19 cellular contexts compared by ENCODE assay signal in the genomic region with DNA sequence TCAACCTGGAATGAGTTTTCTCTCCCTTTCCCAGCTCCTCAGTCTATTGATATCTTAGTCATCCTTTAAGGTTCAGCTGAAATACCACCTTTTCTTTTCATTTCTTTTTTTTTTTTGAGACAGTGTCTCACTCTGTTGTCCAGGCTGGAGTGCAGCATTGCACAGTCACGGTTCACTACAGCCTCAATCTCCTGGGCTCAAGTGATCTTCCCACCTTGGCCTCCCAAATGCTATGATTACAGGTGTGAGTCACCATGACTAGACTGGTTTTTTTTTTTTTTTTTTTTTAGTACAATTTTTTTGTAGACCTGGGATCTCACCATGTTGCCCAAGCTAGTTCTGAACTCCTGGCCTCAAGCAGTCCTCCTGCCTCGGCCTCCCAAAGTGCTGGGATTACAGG. TPM values are rescaled to one million over a fixed set of nuclear protein-coding genes. Genes with fewer than 3 reads are reported as not detected.
DNase-seq lines count a peak whose midpoint lies in the region; ATAC-seq, FAIRE-seq and TF ChIP-seq lines count a peak whose summit lies in the region.
"Had no signal": no experiment of that assay in that cellular context is flagged by ENCODE, and none has a peak within 500 bp of the region (broad histone marks: within the 10 kb centered on the region; RNA-seq: fewer than 3 reads in every experiment).

No MANE protein-coding gene starts in this region.

- peaks cover 2% of the 10 kb centered on the region for H3K9me1 ChIP-seq in endothelial cell of umbilical vein (replicated peaks; ENCODE audit: control insufficient read depth, extremely low read depth, insufficient read depth, low read length)

- no peaks in the 10 kb centered on the region for H3K27me3 Mint-ChIP-seq in activated naive CD8-positive, alpha-beta T cell treated with anti-CD3 and anti-CD28 coated beads, Interleukin-2, amount 50 U/mL, for 24 hours
- no peaks in the 10 kb centered on the region for H3K27me3 Mint-ChIP-seq in activated naive CD8-positive, alpha-beta T cell treated with anti-CD3 and anti-CD28 coated beads for 36 hours
- H3K27me3 Mint-ChIP-seq in GM23338 (ENCODE audit: insufficient read depth, low read depth, poor library complexity), result peaks cover 7% of the 10 kb centered on the region

- dilution Hi-C loops in endothelial cell of umbilical vein (cut with MboI; ENCODE audit: extremely low pct_ligation_motif_present, low sequenced_read_pairs), result no loop called here

- no peak for FAIRE-seq in endothelial cell of umbilical vein (lab: Jason Lieb, UNC)

- H3K4me1 Mint-ChIP-seq in activated naive CD8-positive, alpha-beta T cell treated with anti-CD3 and anti-CD28 coated beads, Interleukin-2, amount 50 U/mL, for 24 hours, result peaks cover 40% of the 10 kb centered on the region
- H3K4me1 Mint-ChIP-seq in activated naive CD8-positive, alpha-beta T cell treated with anti-CD3 and anti-CD28 coated beads for 36 hours, result peaks cover 34% of the 10 kb centered on the region
- peaks cover 53% of the 10 kb centered on the region for H3K4me1 Mint-ChIP-seq in GM23338

- no TSS peak for BruUV-seq in endothelial cell of umbilical vein (replicated peaks; lab: Mats Ljungman, UMichigan)

- intact Hi-C loops in endothelial cell of umbilical vein (cut with micrococcal nuclease), result no loop called here

- H3F3A ChIP-seq in GM23338 (replicated peaks; ENCODE audit: low read depth), result peaks cover 5% of the 10 kb centered on the region; the same call in 1 of the 2 replicates

- peak overlapping the region; percentile 68 for H3K27ac Mint-ChIP-seq in activated naive CD8-positive, alpha-beta T cell treated with anti-CD3 and anti-CD28 coated beads, Interleukin-2, amount 50 U/mL, for 24 hours
- H3K27ac Mint-ChIP-seq in activated naive CD8-positive, alpha-beta T cell treated with anti-CD3 and anti-CD28 coated beads for 36 hours, result no peak overlapping the region
- no peak overlapping the region for H3K27ac Mint-ChIP-seq in GM23338
- H3K27ac Mint-ChIP-seq: activated CD8-positive, alpha-beta T cell treated with anti-CD3 and anti-CD28 coated beads, Interleukin-2, amount 10 ng/mL, durations not matched to agents 7 days and 5 days had no signal

- no peak overlapping the region for H3K4me3 Mint-ChIP-seq in activated naive CD8-positive, alpha-beta T cell treated with anti-CD3 and anti-CD28 coated beads, Interleukin-2, amount 50 U/mL, for 24 hours
- no peak overlapping the region for H3K4me3 Mint-ChIP-seq in activated naive CD8-positive, alpha-beta T cell treated with anti-CD3 and anti-CD28 coated beads for 36 hours
- H3K4me3 Mint-ChIP-seq in GM23338, result no peak overlapping the region
- H3K4me3 Mint-ChIP-seq: activated CD8-positive, alpha-beta T cell treated with anti-CD3 and anti-CD28 coated beads, Interleukin-2, amount 10 ng/mL, durations not matched to agents 7 days and 5 days; immature natural killer cell had no signal

- DNase-seq in activated naive CD8-positive, alpha-beta T cell treated with anti-CD3 and anti-CD28 coated beads, Interleukin-2, amount 50 U/mL, for 24 hours, result no peak
- no peak for DNase-seq in activated naive CD8-positive, alpha-beta T cell treated with anti-CD3 and anti-CD28 coated beads for 36 hours
- DNase-seq in M059J (ENCODE audit: low read depth) (peak; percentile 80), endothelial cell of umbilical vein (ENCODE audit: low read depth, low spot score) (no peak), renal cortical epithelial cell (ENCODE audit: low read depth) (peak; percentile 93), GM03348 (ENCODE audit: low spot score) (no peak), GM23338 (ENCODE audit: low spot score) (no peak)
- DNase-seq: activated CD8-positive, alpha-beta T cell treated with anti-CD3 and anti-CD28 coated beads, Interleukin-2, amount 10 ng/mL, durations not matched to agents 7 days and 5 days; activated gamma-delta T cell treated with Interleukin-2 at 50 U/mL for 16 hours; brain microvascular endothelial cell; effector memory CD4-positive, alpha-beta T cell; immature natural killer cell; Kasumi-1; NCI-H1930; posterior cingulate gyrus; spleen; substantia nigra; T-helper 9 cell had no signal

- H3K9ac ChIP-seq in endothelial cell of umbilical vein (replicated peaks; ENCODE audit: extremely low read depth, insufficient read depth, low read length), result no peak overlapping the region

- no peaks in the 10 kb centered on the region for H3K9me2 ChIP-seq in GM23338 (ENCODE audit: insufficient read depth)

- peaks cover 51% of the 10 kb centered on the region for H3K79me2 ChIP-seq in endothelial cell of umbilical vein (ENCODE audit: control insufficient read depth, insufficient read depth, low read length)
- peaks cover 81% of the 10 kb centered on the region for H3K79me2 ChIP-seq in GM23338 (replicated peaks; ENCODE audit: insufficient read depth)

- CTCF ChIA-PET in endothelial cell of umbilical vein (lab: Charles Lee), result interaction anchor here (1.1 to 1.2 kb wide), 3 partner anchors 10 to 41 kb away, joined by 3 to 5 read pairs (median 4); no protein-coding TSS in a partner anchor

- H3K4me3 ChIP-seq in endothelial cell of umbilical vein (replicated peaks in 1 of 3; ENCODE audit: insufficient read depth in 1 of 3, low read depth in 1 of 3, low read length in 3 of 3) (no peak overlapping the region), GM23338 (no peak overlapping the region)
- H3K4me3 ChIP-seq: spleen had no signal

- ATAC-seq in activated naive CD8-positive, alpha-beta T cell treated with anti-CD3 and anti-CD28 coated beads, Interleukin-2, amount 50 U/mL, for 24 hours, result no peak
- ATAC-seq in GM19455 (IDR thresholded peaks at IDR 0.05; ENCODE audit: unreplicated experiment), result no peak
- ATAC-seq in GM23338, result no peak
- ATAC-seq: activated CD8-positive, alpha-beta T cell treated with anti-CD3 and anti-CD28 coated beads, Interleukin-2, amount 10 ng/mL, durations not matched to agents 7 days and 5 days had no signal

- no peak overlapping the region for H3K4me2 ChIP-seq in endothelial cell of umbilical vein (ENCODE audit: insufficient read depth, low read length)
- H3K4me2 ChIP-seq in GM23338, result no peak overlapping the region

- H3K4me1 ChIP-seq in endothelial cell of umbilical vein (ENCODE audit: control insufficient read depth, extremely low read depth, insufficient read depth, low read length), result peaks cover 21% of the 10 kb centered on the region
- H3K4me1 ChIP-seq in GM23338 (ENCODE audit: insufficient read depth), result peaks cover 75% of the 10 kb centered on the region

- H4K20me1 ChIP-seq in endothelial cell of umbilical vein (replicated peaks; ENCODE audit: control insufficient read depth, extremely low read depth, insufficient read depth, low read length), result no peaks in the 10 kb centered on the region
- H4K20me1 ChIP-seq in GM23338 (replicated peaks; ENCODE audit: insufficient read depth), result no peaks in the 10 kb centered on the region

- TF ChIP-seq CTCF in endothelial cell of umbilical vein (IDR thresholded peaks at IDR 0.05; ENCODE audit: extremely low read depth in 1 of 2, insufficient read depth in 1 of 2, low read depth in 1 of 2, low read length in 2 of 2) (no peak), GM23338 (conservative IDR thresholded peaks at IDR 0.05; ENCODE audit: low read depth in 2 of 2) (no peak)

- POLR2A ChIA-PET in endothelial cell of umbilical vein (lab: Charles Lee), result interaction anchor here (0.9 kb wide), 1 partner anchor 157 kb away, joined by 3 read pairs; no protein-coding TSS in a partner anchor

- peaks cover 7% of the 10 kb centered on the region for H3K36me3 Mint-ChIP-seq in activated naive CD8-positive, alpha-beta T cell treated with anti-CD3 and anti-CD28 coated beads, Interleukin-2, amount 50 U/mL, for 24 hours (ENCODE audit: low read depth)
- peaks cover 7% of the 10 kb centered on the region for H3K36me3 Mint-ChIP-seq in activated naive CD8-positive, alpha-beta T cell treated with anti-CD3 and anti-CD28 coated beads for 36 hours
- H3K36me3 Mint-ChIP-seq in GM23338 (ENCODE audit: low read depth), result peaks cover 17% of the 10 kb centered on the region; the same call in 2 of the 3 replicates

- H3K9me3 ChIP-seq in endothelial cell of umbilical vein (replicated peaks; ENCODE audit: control insufficient read depth, insufficient read depth, low read length), result no peaks in the 10 kb centered on the region
- H3K9me3 ChIP-seq: spleen had no signal

- H3K27ac ChIP-seq in endothelial cell of umbilical vein (ENCODE audit: insufficient read depth, low read depth, low read length) (no peak overlapping the region), GM23338 (ENCODE audit: low read depth) (no peak overlapping the region)
- H3K27ac ChIP-seq: brain microvascular endothelial cell, spleen had no signal

- H3K36me3 ChIP-seq in endothelial cell of umbilical vein (ENCODE audit: control insufficient read depth in 2 of 2, extremely low read depth in 1 of 2, insufficient read depth in 2 of 2, low read length in 2 of 2), result peaks cover 0 to 2% of the 10 kb centered on the region in 2 experiments
- no peaks in the 10 kb centered on the region for H3K36me3 ChIP-seq in GM23338 (ENCODE audit: insufficient read depth)
- H3K36me3 ChIP-seq: brain microvascular endothelial cell, spleen had no signal

- no peaks in the 10 kb centered on the region for H3K9me3 Mint-ChIP-seq in activated naive CD8-positive, alpha-beta T cell treated with anti-CD3 and anti-CD28 coated beads, Interleukin-2, amount 50 U/mL, for 24 hours
- no peaks in the 10 kb centered on the region for H3K9me3 Mint-ChIP-seq in activated naive CD8-positive, alpha-beta T cell treated with anti-CD3 and anti-CD28 coated beads for 36 hours
- H3K9me3 Mint-ChIP-seq in GM23338, result no peaks in the 10 kb centered on the region
- H3K9me3 Mint-ChIP-seq: immature natural killer cell had no signal

- H2AFZ ChIP-seq in endothelial cell of umbilical vein (ENCODE audit: low read depth, low read length), result no peak overlapping the region
- H2AFZ ChIP-seq in GM23338, result no peak overlapping the region

- no peaks in the 10 kb centered on the region for H3K27me3 ChIP-seq in endothelial cell of umbilical vein (ENCODE audit: control insufficient read depth in 2 of 2, insufficient read depth in 2 of 2, low read length in 2 of 2)
- H3K27me3 ChIP-seq in GM23338 (ENCODE audit: insufficient read depth), result no peaks in the 10 kb centered on the region
- H3K27me3 ChIP-seq: brain microvascular endothelial cell, spleen had no signal

- TF ChIP-seq POLR2A in endothelial cell of umbilical vein (IDR thresholded peaks at IDR 0.05; ENCODE audit: low read depth, low read length), result no peak

RNA-seq across cellular contexts. Expression of gene AFF1, which starts 28.9 kb away (rescaled TPM):
- 10 to 100 TPM; 28.7 to 31.5 TPM for total RNA-seq in activated naive CD8-positive, alpha-beta T cell treated with anti-CD3 and anti-CD28 coated beads for 36 hours
- 7.6 and 17.1 TPM in 2 replicates for total RNA-seq in M059J (2014; rRNA removed; shearing (Covaris generic))
- total RNA-seq in endothelial cell of umbilical vein, result 80.7 and 106 TPM in 2 replicates
- polyA plus RNA-seq in endothelial cell of umbilical vein, result 18.6 and 26.2 TPM in 2 replicates
- 29.9 and 34.0 TPM in 2 replicates for polyA plus RNA-seq in endothelial cell of umbilical vein (2011; cell fraction: cytosol; rRNA removed)
- 74.4 and 112 TPM in 2 replicates for polyA plus RNA-seq in endothelial cell of umbilical vein (2011; cell fraction: nucleus; rRNA removed)
- polyA plus RNA-seq in endothelial cell of umbilical vein (2012), result 31.7 and 34.1 TPM in 2 replicates
- polyA minus RNA-seq in endothelial cell of umbilical vein, result 94.9 and 108 TPM in 2 replicates
- 24.1 TPM for polyA minus RNA-seq in endothelial cell of umbilical vein (2011; cell fraction: cytosol; rRNA and poly(A)+ RNA removed)
- 154 and 179 TPM in 2 replicates for polyA minus RNA-seq in endothelial cell of umbilical vein (2011; cell fraction: nucleus; rRNA and poly(A)+ RNA removed)
- 20.0 and 134 TPM in 2 replicates for total RNA-seq in renal cortical epithelial cell
- 53.8 and 67.2 TPM in 2 replicates for total RNA-seq in GM23338 (2014; rRNA removed; shearing (Covaris generic))
- 37.6 and 42.6 TPM in 2 replicates for polyA plus RNA-seq in GM23338 (2016; fragmentation: Nextera tagmentation; extraction: Ambion mirVana)

Comparison
In these comparisons a context has a peak if more than half of its experiments do, and no peak if none do; other contexts are left out.
1. DNase-seq: peak in M059J (single experiment) and renal cortical epithelial cell (single experiment); none in activated naive CD8-positive, alpha-beta T cell treated with anti-CD3 and anti-CD28 coated beads, Interleukin-2, amount 50 U/mL, for 24 hours (single experiment), activated naive CD8-positive, alpha-beta T cell treated with anti-CD3 and anti-CD28 coated beads for 36 hours (single experiment), endothelial cell of umbilical vein (single experiment), GM03348 (single experiment) and GM23338 (single experiment).